ENCODE assay signal across 9 cellular contexts in the genomic region with DNA sequence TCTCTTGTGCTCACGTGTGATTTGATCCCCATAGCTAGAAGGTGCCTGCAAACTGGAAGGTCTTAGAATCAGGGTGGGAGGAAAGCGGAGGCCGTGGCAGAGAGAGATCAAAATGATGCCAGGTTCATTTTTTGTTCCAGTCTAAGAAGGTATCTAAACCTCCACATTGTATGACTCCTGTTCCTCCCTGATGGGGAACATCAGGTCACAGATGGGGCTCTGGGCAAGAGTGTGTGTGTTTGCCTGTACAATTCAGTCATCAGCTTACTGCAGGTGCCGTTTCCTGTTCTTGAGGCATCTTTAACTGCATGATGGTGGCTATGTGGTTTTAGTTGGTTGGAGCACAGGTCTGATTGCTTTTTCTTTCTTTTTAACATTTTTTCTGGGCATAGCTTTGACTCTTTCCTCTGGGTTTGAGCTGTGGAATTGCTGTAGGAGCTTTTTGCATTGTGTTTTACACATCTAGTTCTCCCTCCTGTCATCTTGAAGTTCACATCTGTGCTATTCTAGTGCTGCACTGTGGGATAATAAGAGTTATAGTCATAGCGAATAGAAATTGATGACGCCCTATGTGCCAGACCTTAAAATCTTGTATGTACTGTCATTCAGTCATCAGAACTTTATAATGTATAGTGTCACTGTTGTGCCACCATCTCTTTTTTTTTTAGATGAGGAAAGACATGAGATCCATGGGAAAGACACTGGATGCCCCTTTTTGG. TPM values are rescaled to one million over a fixed set of nuclear protein-coding genes. Genes with fewer than 3 reads are reported as not detected.
DNase-seq lines count a peak whose midpoint lies in the region; ATAC-seq and TF ChIP-seq lines count a peak whose summit lies in the region.
"Had no signal": no experiment of that assay in that cellular context is flagged by ENCODE, and none has a peak within 500 bp of the region (broad histone marks: within the 10 kb centered on the region; RNA-seq: fewer than 3 reads in every experiment).

No MANE protein-coding gene starts in this region.

- peak overlapping the region; percentile 83 to 92 for H3K27ac Mint-ChIP-seq in stimulated activated naive CD8-positive, alpha-beta T cell treated with anti-CD3 and anti-CD28 coated beads, Interleukin-15, amount 100 ng/mL, for 72 hours
- no peak overlapping the region for H3K27ac Mint-ChIP-seq in osteocyte (ENCODE audit: unreplicated experiment)

- TF ChIP-seq CTCF in esophagus squamous epithelium (IDR thresholded peaks at IDR 0.05) (no peak), osteocyte (IDR thresholded peaks at IDR 0.05) (no peak)

- no peak for TF ChIP-seq POLR2A in esophagus squamous epithelium (IDR thresholded peaks at IDR 0.05)

- no peaks in the 10 kb centered on the region for H3K9me3 Mint-ChIP-seq in stimulated activated naive CD8-positive, alpha-beta T cell treated with anti-CD3 and anti-CD28 coated beads, Interleukin-15, amount 100 ng/mL, for 72 hours
- no peaks in the 10 kb centered on the region for H3K9me3 Mint-ChIP-seq in osteocyte (ENCODE audit: unreplicated experiment)

- no peaks in the 10 kb centered on the region for H3K36me3 ChIP-seq in esophagus squamous epithelium

- intact Hi-C loops in esophagus squamous epithelium (cut with DNase I), result no loop called here

- peaks cover 69% of the 10 kb centered on the region for H3K4me1 Mint-ChIP-seq in stimulated activated naive CD8-positive, alpha-beta T cell treated with anti-CD3 and anti-CD28 coated beads, Interleukin-15, amount 100 ng/mL, for 72 hours
- H3K4me1 Mint-ChIP-seq in osteocyte (ENCODE audit: unreplicated experiment), result peaks cover 3% of the 10 kb centered on the region

- peak overlapping the region; percentile 69 to 79 for H3K4me3 Mint-ChIP-seq in stimulated activated naive CD8-positive, alpha-beta T cell treated with anti-CD3 and anti-CD28 coated beads, Interleukin-15, amount 100 ng/mL, for 72 hours
- H3K4me3 Mint-ChIP-seq in osteocyte (ENCODE audit: unreplicated experiment), result no peak overlapping the region

- no peaks in the 10 kb centered on the region for H3K27me3 Mint-ChIP-seq in stimulated activated naive CD8-positive, alpha-beta T cell treated with anti-CD3 and anti-CD28 coated beads, Interleukin-15, amount 100 ng/mL, for 72 hours
- H3K27me3 Mint-ChIP-seq in osteocyte (ENCODE audit: unreplicated experiment), result peaks cover 5% of the 10 kb centered on the region

- H3K9me3 ChIP-seq in esophagus squamous epithelium, result no peaks in the 10 kb centered on the region

- H3K27ac ChIP-seq in esophagus squamous epithelium, result peak overlapping the region in 1 of 4 donors; percentile 48

- H3K4me1 ChIP-seq in esophagus squamous epithelium, result peaks cover 0 to 11% (median 2%) of the 10 kb centered on the region in 3 donors

- DNase-seq in SIG-M5 treated with dmso at 0.1 percent for 504 hours (lab: John Stamatoyannopoulos, UW; ENCODE audit: unreplicated experiment), result peak; percentile 41
- DNase-seq in SIG-M5 (lab: John Stamatoyannopoulos, UW), result no peak
- DNase-seq in activated T-cell treated with anti-CD3 and anti-CD28 coated beads for 48 hours (ENCODE audit: low read depth), result peak; percentile 39
- peak; percentile 44 to 57 for DNase-seq in stimulated activated naive CD8-positive, alpha-beta T cell treated with anti-CD3 and anti-CD28 coated beads, Interleukin-15, amount 100 ng/mL, for 72 hours
- DNase-seq in A172 (ENCODE audit: low spot score), result no peak
- no peak for DNase-seq in esophagus squamous epithelium (lab: John Stamatoyannopoulos, UW)
- DNase-seq in osteocyte (ENCODE audit: extremely low spot score, unreplicated experiment), result no peak
- DNase-seq: NCI-H1105 treated with DMSO at 0.1 percent for 48 hours had no signal

- H3K4me3 ChIP-seq in esophagus squamous epithelium, result no peak overlapping the region

- peak; percentile 90 for ATAC-seq in HG03354 (IDR thresholded peaks at IDR 0.05; ENCODE audit: poor library complexity, severe bottlenecking, unreplicated experiment)
- ATAC-seq in stimulated activated naive CD8-positive, alpha-beta T cell treated with anti-CD3 and anti-CD28 coated beads, Interleukin-15, amount 100 ng/mL, for 72 hours, result peak; percentile 93

- WGBS in esophagus squamous epithelium, 2 donors, result 84 to 86% methylated on average over 6 of the region's 6 CpGs

- H3K36me3 Mint-ChIP-seq in osteocyte (ENCODE audit: unreplicated experiment), result no peaks in the 10 kb centered on the region

- no peaks in the 10 kb centered on the region for H3K27me3 ChIP-seq in esophagus squamous epithelium

RNA-seq across cellular contexts. Expression of a gene that starts 30.8 kb away (rescaled TPM):
- total RNA-seq in A172 (2014; rRNA removed; shearing (Covaris generic)), result 1.6 and 3.8 TPM in 2 replicates
- total RNA-seq in esophagus squamous epithelium, result 10 to 100 TPM in 3 of 4 donors, 1 to 10 TPM in 1; 4.4 to 18.7 (median 15.4) TPM
- 14.1 and 15.1 TPM in 2 replicates for total RNA-seq in osteocyte

Comparison
In these comparisons a context has a peak if more than half of its experiments do, and no peak if none do; other contexts are left out.
1. DNase-seq: peak in SIG-M5 treated with dmso at 0.1 percent for 504 hours (single experiment), activated T-cell treated with anti-CD3 and anti-CD28 coated beads for 48 hours (single experiment) and stimulated activated naive CD8-positive, alpha-beta T cell treated with anti-CD3 and anti-CD28 coated beads, Interleukin-15, amount 100 ng/mL, for 72 hours (2 of 2); none in SIG-M5 (single experiment), A172 (single experiment), esophagus squamous epithelium (single experiment) and osteocyte (single experiment).